10 cellular contexts compared by ENCODE assay signal in the genomic region with DNA sequence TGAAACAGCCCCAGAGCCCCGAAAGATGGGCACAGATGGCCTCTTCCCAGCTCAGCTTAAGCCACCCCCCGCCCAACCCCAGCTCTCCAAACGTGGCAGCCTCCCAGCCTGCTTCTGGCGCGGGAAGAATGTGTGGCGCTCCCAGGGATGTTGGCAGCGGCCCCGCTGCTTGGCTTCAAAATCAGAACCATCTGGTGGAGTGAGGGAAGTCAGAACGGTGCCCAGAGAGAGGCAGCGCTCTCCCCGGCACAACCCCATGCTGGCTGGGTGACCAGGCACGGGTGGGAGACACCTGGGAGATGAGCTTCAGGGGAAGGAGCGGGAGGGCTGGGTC.
A peak's percentile ranks its signal among the peaks of the same experiment; 100 is the strongest.
DNase-seq lines count a peak whose midpoint lies in the region; ATAC-seq and TF ChIP-seq lines count a peak whose summit lies in the region.
"Had no signal": no experiment of that assay in that cellular context is flagged by ENCODE, and none has a peak within 500 bp of the region (broad histone marks: within the 10 kb centered on the region; RNA-seq: fewer than 3 reads in every experiment).

No MANE protein-coding gene starts in this region.

- H3K27ac Mint-ChIP-seq in activated naive CD8-positive, alpha-beta T cell treated with anti-CD3 and anti-CD28 coated beads, Interleukin-2, amount 50 U/mL, for 24 hours, result no peak overlapping the region
- H3K27ac Mint-ChIP-seq: activated CD4-positive, alpha-beta memory T cell treated with anti-CD3 and anti-CD28 coated beads for 36 hours had no signal

- H3K9me3 ChIP-seq in thoracic aorta, result no peaks in the 10 kb centered on the region

- no peaks in the 10 kb centered on the region for H3K9me3 Mint-ChIP-seq in activated naive CD8-positive, alpha-beta T cell treated with anti-CD3 and anti-CD28 coated beads, Interleukin-2, amount 50 U/mL, for 24 hours
- H3K9me3 Mint-ChIP-seq: activated CD4-positive, alpha-beta memory T cell treated with anti-CD3 and anti-CD28 coated beads for 36 hours had no signal

- peaks cover 7 to 35% of the 10 kb centered on the region in 2 donors for H3K4me1 ChIP-seq in thoracic aorta (ENCODE audit: control insufficient read depth in 1 of 2, low read depth in 2 of 2)

- no peak overlapping the region for H3K27ac ChIP-seq in thoracic aorta

- no peak for ATAC-seq in thoracic aorta (ENCODE audit: insufficient number of reproducible peaks, low FRiP score, low read depth)
- ATAC-seq in activated naive CD8-positive, alpha-beta T cell treated with anti-CD3 and anti-CD28 coated beads, Interleukin-2, amount 50 U/mL, for 24 hours, result no peak
- ATAC-seq in HG02938 (IDR thresholded peaks at IDR 0.05; ENCODE audit: unreplicated experiment), result no peak

- no peaks in the 10 kb centered on the region for H3K4me1 Mint-ChIP-seq in activated naive CD8-positive, alpha-beta T cell treated with anti-CD3 and anti-CD28 coated beads, Interleukin-2, amount 50 U/mL, for 24 hours

- no peaks in the 10 kb centered on the region for H3K27me3 ChIP-seq in thoracic aorta (replicated peaks; ENCODE audit: insufficient read depth)

- H3K4me3 ChIP-seq in lower leg skin (ENCODE audit: low read depth, poor library complexity, severe bottlenecking) (no peak overlapping the region), thoracic aorta (peak overlapping the region; percentile 42)

- H3K36me3 ChIP-seq in thoracic aorta, result peaks cover 8% of the 10 kb centered on the region

- no peak for TF ChIP-seq POLR2A in lower leg skin (IDR thresholded peaks at IDR 0.05)

- intact Hi-C loops in lower leg skin (cut with DNase I; ENCODE audit: low total_unique reads), result no loop called here

- H3K4me3 Mint-ChIP-seq in activated naive CD8-positive, alpha-beta T cell treated with anti-CD3 and anti-CD28 coated beads, Interleukin-2, amount 50 U/mL, for 24 hours, result no peak overlapping the region
- H3K4me3 Mint-ChIP-seq: activated CD4-positive, alpha-beta memory T cell treated with anti-CD3 and anti-CD28 coated beads for 36 hours had no signal

- DNase-seq in NCI-H1092 treated with DMSO at 0.1 percent for 48 hours (lab: John Stamatoyannopoulos, UW) (peak; percentile 87), cerebellar cortex (ENCODE audit: low spot score) (peak; percentile 96), lower leg skin (ENCODE audit: low spot score in 2 of 2) (peak; percentile 61 to 95), thoracic aorta (ENCODE audit: low spot score) (peak; percentile 46), NOMO-1 (lab: John Stamatoyannopoulos, UW; ENCODE audit: unreplicated experiment in 2 of 2) (no peak), DMS153 treated with DMSO at 0.1 percent for 48 hours (lab: John Stamatoyannopoulos, UW; ENCODE audit: unreplicated experiment) (no peak)
- no peak for DNase-seq in activated naive CD8-positive, alpha-beta T cell treated with anti-CD3 and anti-CD28 coated beads, Interleukin-2, amount 50 U/mL, for 24 hours
- DNase-seq: activated CD4-positive, alpha-beta memory T cell treated with anti-CD3 and anti-CD28 coated beads for 36 hours; effector memory CD4-positive, alpha-beta T cell had no signal

- TF ChIP-seq CTCF in lower leg skin (IDR thresholded peaks at IDR 0.05), result no peak
- no peak for TF ChIP-seq CTCF in thoracic aorta (IDR thresholded peaks at IDR 0.05)

- 23 to 29% methylated on average over 13 of the region's 13 CpGs for WGBS in lower leg skin, 2 donors

- no peaks in the 10 kb centered on the region for H3K36me3 Mint-ChIP-seq in activated naive CD8-positive, alpha-beta T cell treated with anti-CD3 and anti-CD28 coated beads, Interleukin-2, amount 50 U/mL, for 24 hours (ENCODE audit: low read depth)
- H3K36me3 Mint-ChIP-seq: activated CD4-positive, alpha-beta memory T cell treated with anti-CD3 and anti-CD28 coated beads for 36 hours had no signal

- peaks cover 3% of the 10 kb centered on the region for H3K27me3 Mint-ChIP-seq in activated naive CD8-positive, alpha-beta T cell treated with anti-CD3 and anti-CD28 coated beads, Interleukin-2, amount 50 U/mL, for 24 hours
- H3K27me3 Mint-ChIP-seq: activated CD4-positive, alpha-beta memory T cell treated with anti-CD3 and anti-CD28 coated beads for 36 hours had no signal

Comparison
In these comparisons a context has a peak if more than half of its experiments do, and no peak if none do; other contexts are left out.
1. DNase-seq: peak in NCI-H1092 treated with DMSO at 0.1 percent for 48 hours (single experiment), cerebellar cortex (single experiment), lower leg skin (2 of 2) and thoracic aorta (single experiment); none in NOMO-1 (0 of 2), DMS153 treated with DMSO at 0.1 percent for 48 hours (single experiment) and activated naive CD8-positive, alpha-beta T cell treated with anti-CD3 and anti-CD28 coated beads, Interleukin-2, amount 50 U/mL, for 24 hours (single experiment).